ENCODE assay signal across 8 cellular contexts in the genomic region with DNA sequence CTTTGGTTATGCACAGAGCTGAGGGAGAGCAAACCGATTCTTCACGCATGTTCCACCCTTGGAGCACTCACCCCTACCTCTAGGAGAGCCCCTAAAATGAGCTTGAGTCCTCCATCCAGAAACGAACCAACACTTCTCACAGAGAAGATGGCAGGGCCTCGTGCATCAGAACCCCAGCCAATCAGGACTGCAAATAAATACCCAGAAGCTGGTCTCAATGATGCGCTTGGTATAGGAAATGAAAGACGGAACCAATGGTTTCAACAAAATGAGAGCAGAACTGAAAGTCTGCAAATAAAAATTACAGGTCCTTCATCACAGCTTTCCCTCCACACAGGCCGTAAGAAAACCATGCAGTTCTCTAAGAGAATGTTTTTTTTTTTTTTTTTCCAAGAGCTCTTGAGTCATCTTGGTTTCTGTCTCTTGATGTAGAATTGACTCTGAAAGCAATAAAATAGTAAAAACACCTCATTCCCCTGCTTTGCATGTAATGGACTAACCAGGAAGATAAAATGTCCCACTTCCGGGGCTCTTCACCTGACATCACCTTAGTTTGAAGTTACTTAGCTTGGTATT. TPM values are rescaled to one million over a fixed set of nuclear protein-coding genes. Genes with fewer than 3 reads are reported as not detected.
A peak's percentile ranks its signal among the peaks of the same experiment; 100 is the strongest.
DNase-seq lines count a peak whose midpoint lies in the region; ATAC-seq and TF ChIP-seq lines count a peak whose summit lies in the region.

No MANE protein-coding gene starts in this region.

- 95% methylated on average over 8 of the region's 8 CpGs for WGBS in SK-N-SH (ENCODE audit: low lambda C conversion rate)

- H3K9me2 ChIP-seq in SK-N-SH = no peaks in the 10 kb centered on the region

- H3K4me1 Mint-ChIP-seq in naive thymus-derived CD4-positive, alpha-beta T cell = peaks cover 21 to 95% (median 45%) of the 10 kb centered on the region in 7 donors

- H3K36me3 ChIP-seq in SJSA1 (no peaks in the 10 kb centered on the region), SK-N-SH (replicated peaks in 1 of 2; ENCODE audit: control insufficient read depth in 1 of 2, insufficient read depth in 2 of 2, low read length in 1 of 2) (no peaks in the 10 kb centered on the region)
- no peaks in the 10 kb centered on the region for H3K36me3 ChIP-seq in naive thymus-derived CD4-positive, alpha-beta T cell (ENCODE audit: control insufficient read depth in 2 of 3, insufficient read depth in 3 of 3, low read length in 3 of 3)

- H3K27me3 ChIP-seq in SJSA1 (replicated peaks) = no peaks in the 10 kb centered on the region
- H3K27me3 ChIP-seq in naive thymus-derived CD4-positive, alpha-beta T cell (ENCODE audit: control insufficient read depth in 2 of 2, insufficient read depth in 2 of 2, low read length in 2 of 2) = no peaks in the 10 kb centered on the region
- no peaks in the 10 kb centered on the region for H3K27me3 ChIP-seq in SK-N-SH (ENCODE audit: insufficient read depth)

- H3K9me3 ChIP-seq in SJSA1 (replicated peaks) (no peaks in the 10 kb centered on the region), SK-N-SH (no peaks in the 10 kb centered on the region)
- H3K9me3 ChIP-seq in naive thymus-derived CD4-positive, alpha-beta T cell (ENCODE audit: control insufficient read depth in 2 of 3, low read length in 3 of 3) = no peaks in the 10 kb centered on the region

- peaks cover 0 to 5% (median 0%) of the 10 kb centered on the region in 11 donors for H3K9me3 Mint-ChIP-seq in naive thymus-derived CD4-positive, alpha-beta T cell

- TF ChIP-seq CTCF in SK-N-SH (IDR thresholded peaks at IDR 0.05) (no peak), GM20000 (IDR thresholded peaks at IDR 0.05; ENCODE audit: extremely low read depth, missing control alignments) (no peak)

- H3K27me3 Mint-ChIP-seq in naive thymus-derived CD4-positive, alpha-beta T cell = no peaks in the 10 kb centered on the region

- DNase-seq in SJSA1 (ENCODE audit: low read depth in 1 of 2, low spot score in 2 of 2) = no peak
- no peak for DNase-seq in naive thymus-derived CD4-positive, alpha-beta T cell
- DNase-seq in NCI-H446 (lab: John Stamatoyannopoulos, UW) = no peak
- DNase-seq in SK-N-SH = no peak
- DNase-seq in NCI-H2171 (lab: John Stamatoyannopoulos, UW) = no peak
- no peak for DNase-seq in GM20000 (ENCODE audit: low spot score)

- H2AFZ ChIP-seq in SK-N-SH (ENCODE audit: low read depth) = no peak overlapping the region

- POLR2A ChIA-PET in naive thymus-derived CD4-positive, alpha-beta T cell (lab: Charles Lee) = interaction anchor here (0.7 to 1.6 kb wide), 5 partner anchors 12 to 198 kb away, joined by 3 to 5 read pairs (median 4); a partner anchor contains a TSS
- POLR2A ChIA-PET in SK-N-SH (lab: Yijun Ruan, JAX) = no interaction called here

- peak overlapping the region; percentile 78 for H3K27ac ChIP-seq in SJSA1
- H3K27ac ChIP-seq in naive thymus-derived CD4-positive, alpha-beta T cell (ENCODE audit: low read depth, low read length) = no peak overlapping the region
- H3K27ac ChIP-seq in SK-N-SH (ENCODE audit: low read depth in 2 of 2, low read length in 1 of 2) = peak overlapping the region in 1 of 2 experiments; percentile 3; a peak in 1 of 4 replicates

- H4K20me1 ChIP-seq in SK-N-SH (ENCODE audit: insufficient read depth) = no peaks in the 10 kb centered on the region

- H3K4me2 ChIP-seq in SK-N-SH = no peak overlapping the region

- no peak for TF ChIP-seq EP300 in SK-N-SH (IDR thresholded peaks at IDR 0.05; ENCODE audit: borderline replicate concordance in 1 of 2, low read depth in 1 of 2, low read length in 1 of 2)

- H3K27ac Mint-ChIP-seq in naive thymus-derived CD4-positive, alpha-beta T cell = peak overlapping the region in 2 of 9 donors; percentile 32 to 83

- H3K4me3 ChIP-seq in SJSA1 (no peak overlapping the region), SK-N-SH (ENCODE audit: low read depth in 2 of 2, low read length in 1 of 2) (no peak overlapping the region)
- no peak overlapping the region for H3K4me3 ChIP-seq in naive thymus-derived CD4-positive, alpha-beta T cell (ENCODE audit: low read length)

- H3K4me3 Mint-ChIP-seq in naive thymus-derived CD4-positive, alpha-beta T cell = peak overlapping the region in 1 of 10 donors; percentile 63

- ATAC-seq in GM18909 (IDR thresholded peaks at IDR 0.05; ENCODE audit: poor library complexity, unreplicated experiment) = peak; percentile 59
- peak; percentile 63 for ATAC-seq in HG02938 (IDR thresholded peaks at IDR 0.05; ENCODE audit: unreplicated experiment)
- ATAC-seq in naive thymus-derived CD4-positive, alpha-beta T cell = peak; percentile 30

- CTCF ChIA-PET in naive thymus-derived CD4-positive, alpha-beta T cell (lab: Charles Lee) = no interaction called here
- CTCF ChIA-PET in SK-N-SH (lab: Yijun Ruan, JAX) = interaction anchor here (1.0 kb wide), 1 partner anchor 23 kb away, joined by 4 read pairs; no protein-coding TSS in a partner anchor

- intact Hi-C loops in naive thymus-derived CD4-positive, alpha-beta T cell (cut with micrococcal nuclease) = loop anchor here in 1 of 2 donors (10.0 kb wide), 1 partner anchor 484 kb away; no protein-coding TSS in a partner anchor

- H3K4me1 ChIP-seq in SJSA1 (replicated peaks) (peaks cover 69% of the 10 kb centered on the region), SK-N-SH (ENCODE audit: control insufficient read depth in 1 of 2, insufficient read depth in 2 of 2, low read depth in 1 of 2, low read length in 1 of 2) (peaks cover 36 to 39% of the 10 kb centered on the region in 2 experiments)
- H3K4me1 ChIP-seq in naive thymus-derived CD4-positive, alpha-beta T cell (ENCODE audit: control insufficient read depth in 2 of 2, insufficient read depth in 2 of 2, low read length in 2 of 2) = peaks cover 20 to 82% of the 10 kb centered on the region in 2 donors

- no peak overlapping the region for H3K9ac ChIP-seq in SK-N-SH

- peaks cover 26% of the 10 kb centered on the region for H3F3A ChIP-seq in SK-N-SH (replicated peaks; ENCODE audit: insufficient read depth)

- TF ChIP-seq RAD21 in SK-N-SH (IDR thresholded peaks at IDR 0.05; ENCODE audit: low read length) = no peak

- peaks cover 0 to 20% (median 0%) of the 10 kb centered on the region in 5 donors for H3K36me3 Mint-ChIP-seq in naive thymus-derived CD4-positive, alpha-beta T cell

- no peaks in the 10 kb centered on the region for H3K79me2 ChIP-seq in SK-N-SH (ENCODE audit: insufficient read depth)

TF ChIP-seq in SK-N-SH, 30 proteins besides CTCF, POLR2A, EP300 and RAD21:
- TF ChIP-seq TEAD4 (IDR thresholded peaks at IDR 0.05; ENCODE audit: borderline replicate concordance, insufficient read depth) (no peak), SMC3 (IDR thresholded peaks at IDR 0.05; ENCODE audit: low read depth, low read length) (no peak), GATA2 (CRISPR knock-in tag; IDR thresholded peaks at IDR 0.05) (no peak), FOXJ3 (CRISPR knock-in tag; IDR thresholded peaks at IDR 0.05) (no peak), GABPA (IDR thresholded peaks at IDR 0.05; ENCODE audit: low read depth) (no peak), TAF1 (IDR thresholded peaks at IDR 0.05; ENCODE audit: borderline replicate concordance, low read depth, low read length) (no peak), CHD2 (IDR thresholded peaks at IDR 0.05; ENCODE audit: low read length, partially characterized antibody) (no peak), YY1 (IDR thresholded peaks at IDR 0.05; ENCODE audit: low read depth) (no peak), RCOR1 (IDR thresholded peaks at IDR 0.05; ENCODE audit: low read length) (no peak), NRF1 (IDR thresholded peaks at IDR 0.05; ENCODE audit: low read depth, low read length) (no peak), FOXM1 (IDR thresholded peaks at IDR 0.05; ENCODE audit: low read depth) (no peak), TCF12 (IDR thresholded peaks at IDR 0.05) (no peak)
- TF ChIP-seq, protein P1, sequence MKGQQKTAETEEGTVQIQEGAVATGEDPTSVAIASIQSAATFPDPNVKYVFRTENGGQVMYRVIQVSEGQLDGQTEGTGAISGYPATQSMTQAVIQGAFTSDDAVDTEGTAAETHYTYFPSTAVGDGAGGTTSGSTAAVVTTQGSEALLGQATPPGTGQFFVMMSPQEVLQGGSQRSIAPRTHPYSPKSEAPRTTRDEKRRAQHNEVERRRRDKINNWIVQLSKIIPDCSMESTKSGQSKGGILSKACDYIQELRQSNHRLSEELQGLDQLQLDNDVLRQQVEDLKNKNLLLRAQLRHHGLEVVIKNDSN (IDR thresholded peaks at IDR 0.05; ENCODE audit: borderline replicate concordance, low read depth) = no peak
- TF ChIP-seq, protein P2, sequence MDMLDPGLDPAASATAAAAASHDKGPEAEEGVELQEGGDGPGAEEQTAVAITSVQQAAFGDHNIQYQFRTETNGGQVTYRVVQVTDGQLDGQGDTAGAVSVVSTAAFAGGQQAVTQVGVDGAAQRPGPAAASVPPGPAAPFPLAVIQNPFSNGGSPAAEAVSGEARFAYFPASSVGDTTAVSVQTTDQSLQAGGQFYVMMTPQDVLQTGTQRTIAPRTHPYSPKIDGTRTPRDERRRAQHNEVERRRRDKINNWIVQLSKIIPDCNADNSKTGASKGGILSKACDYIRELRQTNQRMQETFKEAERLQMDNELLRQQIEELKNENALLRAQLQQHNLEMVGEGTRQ (IDR thresholded peaks at IDR 0.05; ENCODE audit: borderline replicate concordance, low read depth, low read length) = no peak

RNA-seq across cellular contexts. Expression of a gene that starts 23.8 kb away (rescaled TPM):
- 18.0 and 21.3 TPM in 2 replicates for total RNA-seq in SJSA1 (2014; rRNA removed; shearing (Covaris generic))
- total RNA-seq in naive thymus-derived CD4-positive, alpha-beta T cell = 1,000 to 10,000 TPM in 1 of 5 experiments, 100 to 1,000 TPM in 4; 142 to 1,870 (median 168) TPM
- polyA plus RNA-seq in naive thymus-derived CD4-positive, alpha-beta T cell = 100 to 1,000 TPM; 153 to 190 TPM
- polyA plus RNA-seq in SK-N-SH (2012; rRNA removed) = 127 and 148 TPM in 2 replicates
- polyA plus RNA-seq in SK-N-SH (2012; cell fraction: cytosol; rRNA removed) = 72.3 and 76.2 TPM in 2 replicates
- 687 and 844 TPM in 2 replicates for polyA plus RNA-seq in SK-N-SH (2012; cell fraction: nucleus; rRNA removed)
